Comparison of ENCODE assay signal across 19 cellular contexts in the genomic region with DNA sequence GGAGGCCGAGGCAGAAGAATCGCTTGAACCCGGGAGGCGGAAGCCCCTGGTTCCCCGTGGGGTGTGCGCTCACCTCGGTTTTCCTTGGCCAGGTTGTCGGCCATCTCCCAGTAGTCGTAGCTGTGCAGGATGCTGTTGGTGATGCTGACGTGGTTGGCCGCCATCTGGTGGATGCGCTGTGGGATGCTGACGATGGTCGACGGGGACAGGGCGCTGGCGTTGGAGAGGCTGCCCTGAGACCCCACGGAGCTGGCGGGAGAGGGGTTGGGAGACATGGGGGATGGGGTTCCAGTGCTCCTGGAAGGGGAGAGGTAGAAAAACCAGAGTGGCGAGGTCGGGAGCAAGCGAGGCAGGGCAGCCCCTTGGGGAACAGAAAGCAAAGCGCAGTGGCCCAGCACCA.
DNase-seq lines count a peak whose midpoint lies in the region; ATAC-seq, FAIRE-seq and TF ChIP-seq lines count a peak whose summit lies in the region.
"Had no signal": no experiment of that assay in that cellular context is flagged by ENCODE, and none has a peak within 500 bp of the region (broad histone marks: within the 10 kb centered on the region; RNA-seq: fewer than 3 reads in every experiment).

No MANE protein-coding gene starts in this region.

- H3K36me3 ChIP-seq in H1 (ENCODE audit: control insufficient read depth in 2 of 4, insufficient read depth in 4 of 4, low read length in 3 of 4), result no peaks in the 10 kb centered on the region
- H3K36me3 ChIP-seq: prostate gland had no signal

- no peaks in the 10 kb centered on the region for H3K9me3 Mint-ChIP-seq in nephron progenitor cell
- H3K9me3 Mint-ChIP-seq in activated T-cell treated with anti-CD3 and anti-CD28 coated beads, Interleukin-2, amount 50 U/mL, for 72 hours, result no peaks in the 10 kb centered on the region
- H3K9me3 Mint-ChIP-seq: activated naive CD4-positive, alpha-beta T cell treated with anti-CD3 and anti-CD28 coated beads, Interleukin-2, amount 50 U/mL, for 24 hours; central memory CD8-positive, alpha-beta T cell had no signal

- peak; percentile 61 to 75 for TF ChIP-seq RAD21 in H1 (IDR thresholded peaks at IDR 0.05 in 1 of 2, conservative IDR thresholded peaks at IDR 0.05 in 1 of 2; ENCODE audit: low read depth in 2 of 2, low read length in 2 of 2)

- peak overlapping the region; percentile 31; the same call in 1 of the 2 replicates for H4K8ac ChIP-seq in H1 (ENCODE audit: extremely low read depth, insufficient read depth, low read length)

- peak overlapping the region; percentile 18 to 61 for H3K4me2 ChIP-seq in H1 (ENCODE audit: insufficient read depth in 1 of 2, low read depth in 2 of 2, low read length in 2 of 2)

- no peak overlapping the region for H3K9ac ChIP-seq in H1 (replicated peaks in 1 of 4; ENCODE audit: extremely low read depth in 1 of 4, low read depth in 3 of 4, low read length in 3 of 4)

- no peak overlapping the region for H3K27ac Mint-ChIP-seq in nephron progenitor cell
- H3K27ac Mint-ChIP-seq in activated T-cell treated with anti-CD3 and anti-CD28 coated beads, Interleukin-2, amount 50 U/mL, for 72 hours, result no peak overlapping the region
- H3K27ac Mint-ChIP-seq: activated naive CD4-positive, alpha-beta T cell treated with anti-CD3 and anti-CD28 coated beads, Interleukin-2, amount 50 U/mL, for 24 hours; B cell had no signal

- no peak overlapping the region for H3K27ac ChIP-seq in H1 (ENCODE audit: low read depth, low read length)
- H3K27ac ChIP-seq: gastroesophageal sphincter, prostate gland, suprapubic skin had no signal

- WGBS in H1 (ENCODE audit: extremely low coverage in 1 of 2, insufficient coverage in 1 of 2, insufficient read length in 1 of 2, insufficient replicate concordance in 2 of 2, low coverage in 1 of 2, low lambda C conversion rate in 2 of 2, missing lambda C conversion rate in 1 of 2), 2 experiments, result 47% methylated on average over 23 of the region's 23 CpGs; no CpG with 5 or more reads in 1 of the 2 experiments

- H3K14ac ChIP-seq in H1 (ENCODE audit: insufficient read length), result no peak overlapping the region

- H2BK5ac ChIP-seq in H1 (ENCODE audit: low read depth, low read length), result no peak overlapping the region

- no peak overlapping the region; the same call in 1 of the 2 replicates for H3K18ac ChIP-seq in H1 (ENCODE audit: extremely low read depth, low read length)

- H4K20me1 ChIP-seq in H1 (replicated peaks in 1 of 2; ENCODE audit: control insufficient read depth in 1 of 2, insufficient read depth in 2 of 2, low read length in 2 of 2), result no peaks in the 10 kb centered on the region

- peaks cover 90% of the 10 kb centered on the region for H3K36me3 Mint-ChIP-seq in nephron progenitor cell (ENCODE audit: low read depth)
- H3K36me3 Mint-ChIP-seq in activated T-cell treated with anti-CD3 and anti-CD28 coated beads, Interleukin-2, amount 50 U/mL, for 72 hours (ENCODE audit: insufficient read depth in 2 of 2), result no peaks in the 10 kb centered on the region

- H3K27me3 Mint-ChIP-seq in nephron progenitor cell (ENCODE audit: low read depth, poor library complexity), result peaks cover 13% of the 10 kb centered on the region
- no peaks in the 10 kb centered on the region for H3K27me3 Mint-ChIP-seq in activated T-cell treated with anti-CD3 and anti-CD28 coated beads, Interleukin-2, amount 50 U/mL, for 72 hours (ENCODE audit: low read depth)
- H3K27me3 Mint-ChIP-seq: activated naive CD4-positive, alpha-beta T cell treated with anti-CD3 and anti-CD28 coated beads, Interleukin-2, amount 50 U/mL, for 24 hours; B cell had no signal

- H3K4me3 ChIP-seq in H1 (ENCODE audit: extremely low read depth in 1 of 4, insufficient read depth in 2 of 4, low read depth in 3 of 4, low read length in 4 of 4), result peak overlapping the region; percentile 9 to 51 (median 29); a peak in 6 of 8 replicates
- H3K4me3 ChIP-seq: gastroesophageal sphincter, GM12878, prostate gland, suprapubic skin had no signal

- no peak overlapping the region for H2BK120ac ChIP-seq in H1 (replicated peaks; ENCODE audit: low read depth, low read length)

- no peaks in the 10 kb centered on the region for H3K9me3 ChIP-seq in H1 (ENCODE audit: insufficient read depth in 2 of 2, low read depth in 1 of 2, low read length in 1 of 2)
- H3K9me3 ChIP-seq: gastroesophageal sphincter, prostate gland, suprapubic skin had no signal

- H3K4me3 Mint-ChIP-seq in nephron progenitor cell, result no peak overlapping the region
- H3K4me3 Mint-ChIP-seq in activated T-cell treated with anti-CD3 and anti-CD28 coated beads, Interleukin-2, amount 50 U/mL, for 72 hours, result no peak overlapping the region
- H3K4me3 Mint-ChIP-seq: activated naive CD4-positive, alpha-beta T cell treated with anti-CD3 and anti-CD28 coated beads, Interleukin-2, amount 50 U/mL, for 24 hours; B cell; central memory CD8-positive, alpha-beta T cell had no signal

- no peak for ATAC-seq in activated T-cell treated with anti-CD3 and anti-CD28 coated beads, Interleukin-2, amount 50 U/mL, for 72 hours (replicated peaks in 1 of 2)
- ATAC-seq in GM18502 (IDR thresholded peaks at IDR 0.05; ENCODE audit: poor library complexity, unreplicated experiment), result no peak
- no peak for ATAC-seq in HG02852 (IDR thresholded peaks at IDR 0.05; ENCODE audit: unreplicated experiment)
- ATAC-seq: gastroesophageal sphincter, GM12878 had no signal

- no peak overlapping the region for H2AK5ac ChIP-seq in H1 (ENCODE audit: low read depth, low read length)

- CTCF ChIA-PET in H1 (lab: Charles Lee; ENCODE audit: partially characterized antibody), result interaction anchor here (0.9 to 1.4 kb wide), 4 partner anchors 21 to 707 kb away, joined by 3 read pairs; no protein-coding TSS in a partner anchor

- TF ChIP-seq EP300 in H1 (IDR thresholded peaks at IDR 0.05; ENCODE audit: borderline replicate concordance in 1 of 2, low read depth in 2 of 2, low read length in 2 of 2), result no peak

- no peak for TF ChIP-seq POLR2A in H1 (IDR thresholded peaks at IDR 0.05; ENCODE audit: control extremely low read depth in 1 of 2, low read depth in 2 of 2, low read length in 2 of 2)

- POLR2A ChIA-PET in H1 (lab: Charles Lee; ENCODE audit: partially characterized antibody), result interaction anchor here (0.8 kb wide), 1 partner anchor 25 kb away, joined by 3 read pairs; no protein-coding TSS in a partner anchor

- no peak overlapping the region; the same call in 1 of the 2 replicates for H2BK12ac ChIP-seq in H1 (ENCODE audit: low read depth, low read length)

- H3K4ac ChIP-seq in H1 (replicated peaks; ENCODE audit: insufficient read length, low read depth, low read length), result no peak overlapping the region

- TF ChIP-seq CTCF in H1 (IDR thresholded peaks at IDR 0.05; ENCODE audit: control extremely low read depth in 1 of 3, insufficient read depth in 1 of 3, low read depth in 1 of 3, low read length in 3 of 3) (peak; percentile 56 to 86 (median 73)), nephron progenitor cell (IDR thresholded peaks at IDR 0.05) (no peak)

- no peaks in the 10 kb centered on the region for H3K79me2 ChIP-seq in H1 (ENCODE audit: control insufficient read depth in 1 of 2, insufficient read depth in 2 of 2, low read length in 2 of 2)

- no peak overlapping the region for H2BK15ac ChIP-seq in H1 (ENCODE audit: low read length)

- peaks cover 7% of the 10 kb centered on the region for H3K4me1 Mint-ChIP-seq in nephron progenitor cell
- peaks cover 6% of the 10 kb centered on the region for H3K4me1 Mint-ChIP-seq in activated T-cell treated with anti-CD3 and anti-CD28 coated beads, Interleukin-2, amount 50 U/mL, for 72 hours (ENCODE audit: low read depth)
- H3K4me1 Mint-ChIP-seq: central memory CD8-positive, alpha-beta T cell had no signal

- H3K4me1 ChIP-seq in H1 (replicated peaks in 1 of 4; ENCODE audit: control insufficient read depth in 3 of 4, insufficient read depth in 4 of 4, low read length in 3 of 4), result peaks cover 4 to 18% (median 12%) of the 10 kb centered on the region in 4 experiments; a peak in 6 of 7 replicates
- H3K4me1 ChIP-seq: prostate gland, suprapubic skin had no signal

- H2AFZ ChIP-seq in H1 (ENCODE audit: low read length), result peak overlapping the region; percentile 76; the same call in 1 of the 2 replicates

- H3K56ac ChIP-seq in H1 (replicated peaks; ENCODE audit: insufficient read length, low read depth, low read length), result peak overlapping the region; percentile 17

- no peak overlapping the region for H3K23ac ChIP-seq in H1 (ENCODE audit: insufficient read length)

- FAIRE-seq in H1 (lab: Jason Lieb, UNC), result no peak
- FAIRE-seq: endometrium, GM12878 had no signal

- H4K5ac ChIP-seq in H1 (ENCODE audit: insufficient read length, low read depth, low read length), result no peak overlapping the region

- no peak overlapping the region for H2BK20ac ChIP-seq in H1 (ENCODE audit: low read length)

- peak; percentile 40 for DNase-seq in DMS153 treated with DMSO at 0.1 percent for 48 hours (lab: John Stamatoyannopoulos, UW; ENCODE audit: unreplicated experiment)
- peak; percentile 17 for DNase-seq in NCI-H748 treated with DMSO at 0.1 percent for 48 hours (lab: John Stamatoyannopoulos, UW)
- peak; percentile 43 to 81 for DNase-seq in H1 (ENCODE audit: low read depth in 1 of 2, low spot score in 2 of 2)
- DNase-seq in nephron progenitor cell, result peak; percentile 8
- no peak for DNase-seq in activated T-cell treated with anti-CD3 and anti-CD28 coated beads, Interleukin-2, amount 50 U/mL, for 72 hours
- no peak for DNase-seq in amygdala (lab: John Stamatoyannopoulos, UW)
- DNase-seq: NCI-H1048, NCI-H446 treated with DMSO at 0.1 percent for 48 hours, T-helper 2 cell had no signal

- no peaks in the 10 kb centered on the region for H3K27me3 ChIP-seq in H1 (replicated peaks in 1 of 4; ENCODE audit: control insufficient read depth in 3 of 4, extremely low read depth in 1 of 4, insufficient read depth in 3 of 4, low read length in 3 of 4)
- H3K27me3 ChIP-seq: gastroesophageal sphincter had no signal

- H3K79me1 ChIP-seq in H1 (ENCODE audit: low read depth, low read length), result no peaks in the 10 kb centered on the region

- peak overlapping the region; percentile 61 for H4K91ac ChIP-seq in H1 (replicated peaks; ENCODE audit: insufficient read length, low read length)

- H3K23me2 ChIP-seq in H1 (ENCODE audit: low read depth, low read length), result no peaks in the 10 kb centered on the region; the same call in 1 of the 2 replicates

TF ChIP-seq in H1, 55 proteins besides CTCF, POLR2A, EP300 and RAD21 (continues in another document):
- TF ChIP-seq, protein P1, sequence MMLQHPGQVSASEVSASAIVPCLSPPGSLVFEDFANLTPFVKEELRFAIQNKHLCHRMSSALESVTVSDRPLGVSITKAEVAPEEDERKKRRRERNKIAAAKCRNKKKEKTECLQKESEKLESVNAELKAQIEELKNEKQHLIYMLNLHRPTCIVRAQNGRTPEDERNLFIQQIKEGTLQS (IDR thresholded peaks at IDR 0.05; ENCODE audit: insufficient read depth, low read depth, low read length), result no peak
- peak; percentile 43 for TF ChIP-seq KDM4A (IDR thresholded peaks at IDR 0.05; ENCODE audit: low read depth, low read length, severe bottlenecking)
- TF ChIP-seq NANOG (IDR thresholded peaks at IDR 0.05; ENCODE audit: insufficient read depth, low read depth, low read length, poor library complexity, severe bottlenecking), result no peak
- peak; percentile 86 for TF ChIP-seq CREB1 (IDR thresholded peaks at IDR 0.05)

Comparison
In these comparisons a context has a peak if more than half of its experiments do, and no peak if none do; other contexts are left out.
1. DNase-seq: peak in DMS153 treated with DMSO at 0.1 percent for 48 hours (single experiment), NCI-H748 treated with DMSO at 0.1 percent for 48 hours (single experiment), H1 (2 of 2) and nephron progenitor cell (single experiment); none in activated T-cell treated with anti-CD3 and anti-CD28 coated beads, Interleukin-2, amount 50 U/mL, for 72 hours (0 of 2) and amygdala (0 of 56).